11 cellular contexts compared by ENCODE assay signal in genomic region chr5:139296198-139296597, GRCh38. TPM values are rescaled to one million over a fixed set of nuclear protein-coding genes. Genes with fewer than 3 reads are reported as not detected.
DNase-seq lines count a peak whose midpoint lies in the region; ATAC-seq and TF ChIP-seq lines count a peak whose summit lies in the region.
"Had no signal": no experiment of that assay in that cellular context is flagged by ENCODE, and none has a peak within 500 bp of the region (broad histone marks: within the 10 kb centered on the region; RNA-seq: fewer than 3 reads in every experiment).

No MANE protein-coding gene starts in this region.

- POLR2A ChIA-PET in SK-N-SH (lab: Yijun Ruan, JAX) (interaction anchor here (1.2 to 1.7 kb wide), 2 partner anchors 11 to 46 kb away, joined by 3 to 4 read pairs; no protein-coding TSS in a partner anchor), OCI-LY7 (lab: Charles Lee) (interaction anchor here (0.6 to 1.6 kb wide), 7 partner anchors 9 to 1346 kb away, joined by 3 to 5 read pairs (median 4); no protein-coding TSS in a partner anchor)

- H3K4me2 ChIP-seq in SK-N-SH, result peak overlapping the region; percentile 73
- H3K4me2 ChIP-seq in OCI-LY7 (ENCODE audit: low read length), result peak overlapping the region; percentile 94
- H3K4me2 ChIP-seq in neuronal stem cell (ENCODE audit: insufficient read depth, low read length, poor library complexity, severe bottlenecking), result no peak overlapping the region
- no peak overlapping the region for H3K4me2 ChIP-seq in trophoblast cell (ENCODE audit: low read length)

- H3K14ac ChIP-seq in neuronal stem cell (ENCODE audit: low read length), result no peak overlapping the region
- no peak overlapping the region for H3K14ac ChIP-seq in trophoblast cell (ENCODE audit: low read length)

- no peak overlapping the region for H2BK5ac ChIP-seq in neuronal stem cell (ENCODE audit: low read length)
- H2BK5ac ChIP-seq in trophoblast cell (ENCODE audit: low read depth, low read length, poor library complexity), result no peak overlapping the region

- peaks cover 19% of the 10 kb centered on the region for H3F3A ChIP-seq in SK-N-SH (replicated peaks; ENCODE audit: insufficient read depth)

- no peak overlapping the region for H2BK15ac ChIP-seq in neuronal stem cell (ENCODE audit: low read length)

- no peak overlapping the region for H2AFZ ChIP-seq in SK-N-SH (ENCODE audit: low read depth)
- H2AFZ ChIP-seq in OCI-LY7 (ENCODE audit: low read length), result no peak overlapping the region
- H2AFZ ChIP-seq in neuronal stem cell (ENCODE audit: low read length), result no peak overlapping the region
- H2AFZ ChIP-seq in trophoblast cell (ENCODE audit: insufficient read depth, low read length, poor library complexity), result no peak overlapping the region

- H2BK120ac ChIP-seq in neuronal stem cell (ENCODE audit: low read depth, low read length) (no peak overlapping the region), trophoblast cell (ENCODE audit: insufficient read depth, low read length, poor library complexity) (no peak overlapping the region)

- no peak overlapping the region for H3K18ac ChIP-seq in neuronal stem cell (ENCODE audit: low read length)
- H3K18ac ChIP-seq in trophoblast cell (ENCODE audit: low read length), result no peak overlapping the region

- CTCF ChIA-PET in SK-N-SH (lab: Yijun Ruan, JAX) (interaction anchor here (2.9 kb wide), 1 partner anchor 9 kb away, joined by 13 read pairs; no protein-coding TSS in a partner anchor), OCI-LY7 (lab: Charles Lee; ENCODE audit: unreplicated experiment) (no interaction called here)

- intact Hi-C loops in OCI-LY7 (cut with micrococcal nuclease; ENCODE audit: unreplicated experiment) (loop anchor here (10.0 kb wide), 2 partner anchors 269 to 721 kb away; partner anchors contain the start of genes HSPA9 and UBE2D2), psoas muscle (cut with DNase I) (loop anchor here in 1 of 2 donors (10.0 kb wide), 1 partner anchor 219 kb away; no protein-coding TSS in a partner anchor)

- H2BK12ac ChIP-seq in neuronal stem cell (ENCODE audit: low read length) (no peak overlapping the region), trophoblast cell (ENCODE audit: low read length) (no peak overlapping the region)

- H3K9me3 ChIP-seq in SK-N-SH (no peaks in the 10 kb centered on the region), OCI-LY7 (ENCODE audit: low read length) (no peaks in the 10 kb centered on the region), psoas muscle (no peaks in the 10 kb centered on the region), neuronal stem cell (replicated peaks in 1 of 2; ENCODE audit: control insufficient read depth in 2 of 2, insufficient read depth in 1 of 2, low read depth in 1 of 2, low read length in 2 of 2) (no peaks in the 10 kb centered on the region), trophoblast cell (ENCODE audit: insufficient read depth, low read depth, low read length) (no peaks in the 10 kb centered on the region)
- H3K9me3 ChIP-seq: SJSA1 had no signal

- no peak for TF ChIP-seq EP300 in SK-N-SH (IDR thresholded peaks at IDR 0.05; ENCODE audit: borderline replicate concordance in 1 of 2, low read depth in 1 of 2, low read length in 1 of 2)

- H3K27ac ChIP-seq in SK-N-SH (ENCODE audit: low read depth in 2 of 2, low read length in 1 of 2) (peak overlapping the region in 1 of 2 experiments; percentile 99; a peak in 1 of 4 replicates), OCI-LY7 (ENCODE audit: low read depth, low read length, poor library complexity, severe bottlenecking) (no peak overlapping the region), psoas muscle (peak overlapping the region; percentile 100), neuronal stem cell (replicated peaks; ENCODE audit: low read length) (no peak overlapping the region), trophoblast cell (ENCODE audit: low read depth, low read length) (no peak overlapping the region)
- H3K27ac ChIP-seq: SJSA1 had no signal

- H3K27ac Mint-ChIP-seq in effector memory CD8-positive, alpha-beta T cell, result peak overlapping the region; percentile 98 to 99

- no peak overlapping the region for H2AK5ac ChIP-seq in neuronal stem cell (ENCODE audit: low read depth, low read length)
- no peak overlapping the region for H2AK5ac ChIP-seq in trophoblast cell (ENCODE audit: low read length)

- no peaks in the 10 kb centered on the region for H3K27me3 ChIP-seq in SK-N-SH (ENCODE audit: insufficient read depth)
- no peaks in the 10 kb centered on the region for H3K27me3 ChIP-seq in psoas muscle (ENCODE audit: insufficient read depth in 3 of 3, low read length in 2 of 3)
- no peaks in the 10 kb centered on the region for H3K27me3 ChIP-seq in neuronal stem cell (ENCODE audit: control insufficient read depth in 3 of 3, insufficient read depth in 3 of 3, low read depth in 1 of 3, low read length in 3 of 3)
- no peaks in the 10 kb centered on the region for H3K27me3 ChIP-seq in trophoblast cell (ENCODE audit: insufficient read depth, low read length)
- H3K27me3 ChIP-seq: SJSA1 had no signal

- H3K4me1 ChIP-seq in SK-N-SH (ENCODE audit: control insufficient read depth in 1 of 2, insufficient read depth in 2 of 2, low read depth in 1 of 2, low read length in 1 of 2) (peaks cover 10 to 20% of the 10 kb centered on the region in 2 experiments; a peak in 3 of 4 replicates), OCI-LY7 (ENCODE audit: insufficient read depth, low read length, poor library complexity, severe bottlenecking) (peaks cover 61% of the 10 kb centered on the region), psoas muscle (peaks cover 57% of the 10 kb centered on the region), neuronal stem cell (ENCODE audit: control insufficient read depth in 2 of 2, insufficient read depth in 1 of 2, low read depth in 1 of 2, low read length in 2 of 2) (peaks cover 4 to 5% of the 10 kb centered on the region in 2 donors), trophoblast cell (ENCODE audit: control insufficient read depth in 1 of 2, insufficient read depth in 2 of 2, low read length in 2 of 2) (peaks cover 5 to 13% of the 10 kb centered on the region in 2 experiments)

- peaks cover 48 to 56% of the 10 kb centered on the region in 2 donors for H3K4me1 Mint-ChIP-seq in effector memory CD8-positive, alpha-beta T cell (ENCODE audit: low read depth in 2 of 2)

- H4K91ac ChIP-seq in neuronal stem cell (ENCODE audit: low read depth, low read length, poor library complexity), result no peak overlapping the region
- H4K91ac ChIP-seq in trophoblast cell (ENCODE audit: low read depth, low read length), result no peak overlapping the region

- H3K9me2 ChIP-seq in SK-N-SH (no peaks in the 10 kb centered on the region), OCI-LY7 (ENCODE audit: insufficient read depth, low read length) (no peaks in the 10 kb centered on the region)

- no TSS peak for BruUV-seq in OCI-LY7 (replicated peaks; lab: Mats Ljungman, UMichigan)

- DNase-seq in SK-N-SH (no peak), OCI-LY7 (ENCODE audit: low spot score) (no peak), psoas muscle (no peak), neuronal stem cell (ENCODE audit: low spot score) (no peak), trophoblast cell (no peak)
- DNase-seq in effector memory CD8-positive, alpha-beta T cell, result no peak
- DNase-seq: NCI-H1436 had no signal

- peaks cover 67% of the 10 kb centered on the region for H4K20me1 ChIP-seq in SK-N-SH (ENCODE audit: insufficient read depth)
- H4K20me1 ChIP-seq in OCI-LY7 (ENCODE audit: insufficient read depth, low read length), result peaks cover 59% of the 10 kb centered on the region

- H3K4ac ChIP-seq in neuronal stem cell (ENCODE audit: low read length) (no peak overlapping the region), trophoblast cell (ENCODE audit: low read depth, low read length) (no peak overlapping the region)

- no peak for TF ChIP-seq RAD21 in SK-N-SH (IDR thresholded peaks at IDR 0.05; ENCODE audit: low read length)

- H3K4me3 ChIP-seq in SK-N-SH (ENCODE audit: low read depth in 2 of 2, low read length in 1 of 2) (no peak overlapping the region; a peak in 1 of 4 replicates), OCI-LY7 (ENCODE audit: low read depth, low read length, poor library complexity, severe bottlenecking) (peak overlapping the region; percentile 97), psoas muscle (peak overlapping the region; percentile 96), neuronal stem cell (ENCODE audit: low read length in 2 of 2) (peak overlapping the region in 1 of 2 donors; percentile 75), trophoblast cell (ENCODE audit: low read depth, low read length) (no peak overlapping the region)
- H3K4me3 ChIP-seq: lung had no signal

- H4K12ac ChIP-seq in trophoblast cell (ENCODE audit: low read depth, low read length), result no peak overlapping the region

- no peak overlapping the region for H3K23ac ChIP-seq in neuronal stem cell (ENCODE audit: low read depth, low read length, poor library complexity)
- H3K23ac ChIP-seq in trophoblast cell (ENCODE audit: low read length), result no peak overlapping the region

- H3K27me3 Mint-ChIP-seq in effector memory CD8-positive, alpha-beta T cell, result no peaks in the 10 kb centered on the region

- H3K79me1 ChIP-seq in neuronal stem cell (ENCODE audit: low read depth, low read length), result no peaks in the 10 kb centered on the region
- H3K79me1 ChIP-seq in trophoblast cell (ENCODE audit: low read length), result peaks cover 11% of the 10 kb centered on the region

- H3K9ac ChIP-seq in SK-N-SH, result no peak overlapping the region; the same call in 1 of the 2 replicates
- no peak overlapping the region for H3K9ac ChIP-seq in neuronal stem cell (ENCODE audit: low read depth, low read length, poor library complexity)
- H3K9ac ChIP-seq in trophoblast cell (ENCODE audit: low read length), result no peak overlapping the region

- no peaks in the 10 kb centered on the region for H3K36me3 ChIP-seq in SK-N-SH (replicated peaks in 1 of 2; ENCODE audit: control insufficient read depth in 1 of 2, insufficient read depth in 2 of 2, low read length in 1 of 2)
- peaks cover 72% of the 10 kb centered on the region for H3K36me3 ChIP-seq in OCI-LY7 (ENCODE audit: insufficient read depth, low read length)
- peaks cover 0 to 6% of the 10 kb centered on the region in 2 donors for H3K36me3 ChIP-seq in psoas muscle (ENCODE audit: insufficient read depth in 1 of 2, low read depth in 1 of 2)
- peaks cover 3 to 45% of the 10 kb centered on the region in 2 donors for H3K36me3 ChIP-seq in neuronal stem cell (replicated peaks in 1 of 2; ENCODE audit: control insufficient read depth in 2 of 2, insufficient read depth in 2 of 2, low read length in 2 of 2)
- no peaks in the 10 kb centered on the region for H3K36me3 ChIP-seq in trophoblast cell (ENCODE audit: control insufficient read depth in 1 of 2, insufficient read depth in 2 of 2, low read length in 2 of 2)

- H3K9me3 Mint-ChIP-seq in effector memory CD8-positive, alpha-beta T cell, result no peaks in the 10 kb centered on the region

- ATAC-seq in SK-N-SH treated with all-trans-retinoic acid at 6 μM for 48 hours (no peak), psoas muscle (no peak), GM21528 (IDR thresholded peaks at IDR 0.05; ENCODE audit: low FRiP score, unreplicated experiment) (no peak)
- ATAC-seq in effector memory CD8-positive, alpha-beta T cell (replicated peaks), result no peak

- WGBS in SK-N-SH (ENCODE audit: low lambda C conversion rate), result 65% methylated on average over 6 of the region's 6 CpGs
- 48 to 61% (median 52%) methylated on average over 6 of the region's 6 CpGs for WGBS in psoas muscle, 3 donors
- no CpG with 5 or more reads among the region's 6 CpGs for WGBS in neuronal stem cell (ENCODE audit: extremely low coverage in 2 of 2, insufficient read length in 2 of 2, insufficient replicate concordance in 1 of 2), 2 donors
- WGBS in trophoblast cell (ENCODE audit: extremely low coverage, insufficient coverage, insufficient read length), result no CpG with 5 or more reads among the region's 6 CpGs

- no peak overlapping the region for H4K8ac ChIP-seq in neuronal stem cell (ENCODE audit: low read depth, low read length)
- no peak overlapping the region for H4K8ac ChIP-seq in trophoblast cell (ENCODE audit: low read depth, low read length)

- H3K79me2 ChIP-seq in SK-N-SH (ENCODE audit: insufficient read depth) (peaks cover 76% of the 10 kb centered on the region), OCI-LY7 (ENCODE audit: insufficient read depth, low read depth, low read length) (peaks cover 78% of the 10 kb centered on the region), trophoblast cell (ENCODE audit: control insufficient read depth, insufficient read depth, low read length, poor library complexity) (peaks cover 37% of the 10 kb centered on the region)

- TF ChIP-seq CTCF in SK-N-SH (IDR thresholded peaks at IDR 0.05) (no peak), OCI-LY7 (conservative IDR thresholded peaks at IDR 0.05; ENCODE audit: low read length) (no peak), psoas muscle (IDR thresholded peaks at IDR 0.05) (no peak)

- peak overlapping the region; percentile 96 to 97 for H3K4me3 Mint-ChIP-seq in effector memory CD8-positive, alpha-beta T cell

- H3K36me3 Mint-ChIP-seq in effector memory CD8-positive, alpha-beta T cell (ENCODE audit: insufficient read depth), result peaks cover 68% of the 10 kb centered on the region

RNA-seq across cellular contexts. Expression of gene MATR3, which starts 2.7 kb away (rescaled TPM):
- 40.4 and 63.6 TPM in 2 replicates for polyA plus RNA-seq in SK-N-SH (2012; rRNA removed)
- 56.7 and 71.8 TPM in 2 replicates for polyA plus RNA-seq in SK-N-SH (2012; cell fraction: cytosol; rRNA removed)
- polyA plus RNA-seq in SK-N-SH (2012; cell fraction: nucleus; rRNA removed), result 40.2 and 90.8 TPM in 2 replicates
- 205 and 276 TPM in 2 replicates for total RNA-seq in OCI-LY7 (2014; rRNA removed; shearing (Covaris generic))
- total RNA-seq in OCI-LY7 (2022), result 270 and 274 TPM in 2 replicates
- 100 to 1,000 TPM in 3 of 4 donors, 10 to 100 TPM in 1; 96.5 to 153 (median 134) TPM for total RNA-seq in psoas muscle
- polyA plus RNA-seq in psoas muscle, result 100 to 1,000 TPM in 1 of 3 donors, 10 to 100 TPM in 2; 92.4 to 110 (median 97.1) TPM
- 252 TPM for polyA plus RNA-seq in neuronal stem cell (2013, experiment 1 of 2)
- 246 TPM for polyA plus RNA-seq in neuronal stem cell (2013, experiment 2 of 2)
- polyA plus RNA-seq in trophoblast cell (2013), result 164 and 185 TPM in 2 replicates

RNA-seq across cellular contexts. Expression of gene PAIP2, which starts 45.5 kb away (rescaled TPM):
- 52.9 and 73.2 TPM in 2 replicates for polyA plus RNA-seq in SK-N-SH (2012; rRNA removed)
- 83.4 and 100 TPM in 2 replicates for polyA plus RNA-seq in SK-N-SH (2012; cell fraction: cytosol; rRNA removed)
- polyA plus RNA-seq in SK-N-SH (2012; cell fraction: nucleus; rRNA removed), result 22.7 and 35.1 TPM in 2 replicates
- 64.3 and 73.6 TPM in 2 replicates for total RNA-seq in OCI-LY7 (2014; rRNA removed; shearing (Covaris generic))
- total RNA-seq in OCI-LY7 (2022), result 97.8 and 113 TPM in 2 replicates
- 100 to 1,000 TPM; 111 to 144 (median 116) TPM for total RNA-seq in psoas muscle
- polyA plus RNA-seq in psoas muscle, result 100 to 1,000 TPM; 113 to 252 (median 143) TPM
- 196 TPM for polyA plus RNA-seq in neuronal stem cell (2013, experiment 1 of 2)
- 197 TPM for polyA plus RNA-seq in neuronal stem cell (2013, experiment 2 of 2)
- 156 and 175 TPM in 2 replicates for polyA plus RNA-seq in trophoblast cell (2013)

Comparison
In these comparisons a context has a peak if more than half of its experiments do, and no peak if none do; other contexts are left out.
1. H3K4me2 ChIP-seq: peak in SK-N-SH (single experiment) and OCI-LY7 (single experiment); none in neuronal stem cell (single experiment) and trophoblast cell (single experiment).
2. H3K4me3 ChIP-seq: peak in OCI-LY7 (single experiment) and psoas muscle (single experiment); none in SK-N-SH (0 of 2) and trophoblast cell (single experiment).